Comparison of ENCODE assay signal across 2 cellular contexts in the genomic region with DNA sequence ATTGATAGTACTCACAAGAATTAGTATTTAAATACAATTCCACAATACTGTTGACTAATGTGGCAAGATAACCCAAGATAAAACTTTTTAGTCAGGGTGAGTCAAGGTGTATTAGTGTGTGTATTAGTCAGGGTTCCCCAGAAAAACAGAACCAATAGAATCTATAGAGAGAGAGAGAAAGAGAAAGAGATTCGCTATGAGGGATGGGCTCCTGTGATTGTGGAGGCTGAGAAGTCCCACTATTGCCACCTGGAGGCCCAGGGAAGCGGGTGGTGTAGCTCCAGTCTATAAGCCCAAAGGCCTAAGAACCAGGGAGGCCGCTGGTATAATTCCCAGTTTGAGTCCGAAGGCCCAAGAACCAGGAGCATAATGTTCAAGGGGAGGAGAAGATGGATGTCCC.
TF ChIP-seq lines count a peak whose summit lies in the region.

No MANE protein-coding gene starts in this region.

TF ChIP-seq in A549, 52 proteins besides CTCF, POLR2A, EP300 and RAD21 (continued from another document):
- no peak for TF ChIP-seq HMGXB4 (CRISPR knock-in tag; IDR thresholded peaks at IDR 0.05; ENCODE audit: borderline replicate concordance)
- TF ChIP-seq, protein P1, sequence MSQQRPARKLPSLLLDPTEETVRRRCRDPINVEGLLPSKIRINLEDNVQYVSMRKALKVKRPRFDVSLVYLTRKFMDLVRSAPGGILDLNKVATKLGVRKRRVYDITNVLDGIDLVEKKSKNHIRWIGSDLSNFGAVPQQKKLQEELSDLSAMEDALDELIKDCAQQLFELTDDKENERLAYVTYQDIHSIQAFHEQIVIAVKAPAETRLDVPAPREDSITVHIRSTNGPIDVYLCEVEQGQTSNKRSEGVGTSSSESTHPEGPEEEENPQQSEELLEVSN (IDR thresholded peaks at IDR 0.05; ENCODE audit: borderline replicate concordance, low read depth): no peak
- TF ChIP-seq HEYL (CRISPR knock-in tag; IDR thresholded peaks at IDR 0.05): no peak
- TF ChIP-seq CHD4 (IDR thresholded peaks at IDR 0.05; ENCODE audit: borderline replicate concordance): no peak
- TF ChIP-seq EHF (CRISPR knock-in tag; IDR thresholded peaks at IDR 0.05): no peak
- TF ChIP-seq NR3C1 (IDR thresholded peaks at IDR 0.05): no peak
- TF ChIP-seq RARB (CRISPR knock-in tag; IDR thresholded peaks at IDR 0.05): no peak
- no peak for TF ChIP-seq ZNF302 (CRISPR knock-in tag; IDR thresholded peaks at IDR 0.05)
- no peak for TF ChIP-seq CEBPB (IDR thresholded peaks at IDR 0.05)
- TF ChIP-seq TFCP2L1 (CRISPR knock-in tag; IDR thresholded peaks at IDR 0.05): no peak
- TF ChIP-seq JUN (IDR thresholded peaks at IDR 0.05): no peak
- TF ChIP-seq HDAC2 (IDR thresholded peaks at IDR 0.05): no peak
- TF ChIP-seq ESRRA (IDR thresholded peaks at IDR 0.05; ENCODE audit: borderline replicate concordance, low read length): no peak
- TF ChIP-seq HOXA7 (CRISPR knock-in tag; IDR thresholded peaks at IDR 0.05): no peak
- TF ChIP-seq JUNB (IDR thresholded peaks at IDR 0.05): no peak
- TF ChIP-seq GATA3 (IDR thresholded peaks at IDR 0.05; ENCODE audit: borderline replicate concordance): no peak
- no peak for TF ChIP-seq HOXB13 (CRISPR knock-in tag; IDR thresholded peaks at IDR 0.05; ENCODE audit: low read depth)

TF ChIP-seq in H1, 55 proteins besides CTCF, POLR2A, EP300 and RAD21 (continued from another document):
- TF ChIP-seq KDM1A (IDR thresholded peaks at IDR 0.05; ENCODE audit: borderline replicate concordance, low read length) (no peak), SUZ12 (IDR thresholded peaks at IDR 0.05; ENCODE audit: low read length) (no peak), KDM4A (IDR thresholded peaks at IDR 0.05; ENCODE audit: low read depth, low read length, severe bottlenecking) (no peak), CHD1 (IDR thresholded peaks at IDR 0.05; ENCODE audit: low read depth, low read length) (no peak), BCL11A (IDR thresholded peaks at IDR 0.05; ENCODE audit: low read depth in 2 of 2, low read length in 2 of 2) (no peak), HDAC2 (IDR thresholded peaks at IDR 0.05; ENCODE audit: borderline replicate concordance in 1 of 2, low read depth in 2 of 2, low read length in 2 of 2) (no peak)
